ENCODE assay signal across 35 cellular contexts in the genomic region with DNA sequence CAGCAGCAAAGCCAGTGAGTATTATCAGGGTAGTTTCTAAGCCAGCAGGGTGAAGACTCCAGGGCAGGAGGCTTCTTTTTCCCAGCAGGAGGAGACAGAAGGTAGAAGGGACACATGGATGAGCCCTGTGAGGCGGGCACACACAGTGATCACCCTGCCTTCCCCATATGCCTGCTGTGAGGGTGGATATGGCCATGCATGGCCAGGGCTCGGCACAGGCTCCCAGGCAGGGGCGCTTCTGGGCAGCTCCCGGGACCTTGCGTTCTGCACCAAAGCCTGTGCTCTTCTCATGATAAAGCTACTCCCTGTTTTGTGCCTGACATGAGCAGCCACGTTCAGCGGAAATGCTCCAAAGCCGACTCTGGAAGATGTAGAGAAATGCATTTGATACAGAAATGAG.
"Had no signal": no experiment of that assay in that cellular context is flagged by ENCODE, and none has a peak within 500 bp of the region (broad histone marks: within the 10 kb centered on the region; RNA-seq: fewer than 3 reads in every experiment).

No MANE protein-coding gene starts in this region.

- H3K4me3 ChIP-seq: MG63 had no signal

- DNase-seq: Kasumi-1, MG63, MM.1S, MV-4-11, NCI-H1048, NCI-H1092, NCI-H1092 treated with DMSO at 0.1 percent for 48 hours, NCI-H1105, NCI-H1105 treated with DMSO at 0.1 percent for 48 hours, NCI-H1417, NCI-H1417 treated with DMSO at 0.1 percent for 48 hours, NCI-H1436, NCI-H1436 treated with DMSO at 0.1 percent for 48 hours, NCI-H146, NCI-H1694, NCI-H1694 treated with DMSO at 0.1 percent for 48 hours, NCI-H187, NCI-H187 treated with DMSO at 0.1 percent for 48 hours, NCI-H1930, NCI-H2029, NCI-H2029 treated with DMSO at 0.1 percent for 48 hours, NCI-H2081, NCI-H2081 treated with DMSO at 0.1 percent for 48 hours, NCI-H2107, NCI-H2171, NCI-H2171 treated with DMSO at 0.1 percent for 48 hours, NCI-H2227 treated with DMSO at 0.1 percent for 48 hours, NCI-H226, NCI-H345, NCI-H446, NCI-H446 treated with DMSO at 0.1 percent for 48 hours, NCI-H510A, NCI-H510A treated with DMSO at 0.1 percent for 48 hours, NCI-H524, NCI-H524 treated with DMSO at 0.1 percent for 48 hours had no signal

- H3K36me3 ChIP-seq: MG63 had no signal

- H3K27me3 ChIP-seq: MG63 had no signal

- H3K9me3 ChIP-seq: MG63 had no signal
